In genomic region chr2:134220525-134220924, GRCh38 we compare ENCODE assay signal across 15 cellular contexts. TPM values are rescaled to one million over a fixed set of nuclear protein-coding genes. Genes with fewer than 3 reads are reported as not detected.
DNase-seq lines count a peak whose midpoint lies in the region; ATAC-seq and TF ChIP-seq lines count a peak whose summit lies in the region.
"Had no signal": no experiment of that assay in that cellular context is flagged by ENCODE, and none has a peak within 500 bp of the region (broad histone marks: within the 10 kb centered on the region; RNA-seq: fewer than 3 reads in every experiment).

No MANE protein-coding gene starts in this region.

- no peak for TF ChIP-seq CTCF in HEK293 (tag by site-specific recombination; IDR thresholded peaks at IDR 0.05)
- no peak for TF ChIP-seq CTCF in right atrium auricular region (IDR thresholded peaks at IDR 0.05)
- TF ChIP-seq CTCF in stomach (IDR thresholded peaks at IDR 0.05) = no peak
- TF ChIP-seq CTCF in osteocyte (IDR thresholded peaks at IDR 0.05) = no peak

- H3K4me1 ChIP-seq in HEK293 (ENCODE audit: control insufficient read depth, insufficient read depth, low read length) (no peaks in the 10 kb centered on the region), right atrium auricular region (peaks cover 0 to 61% of the 10 kb centered on the region in 2 donors), stomach (peaks cover 27 to 54% (median 47%) of the 10 kb centered on the region in 4 donors)

- peaks cover 59 to 83% (median 72%) of the 10 kb centered on the region in 3 donors for H3K4me1 Mint-ChIP-seq in T-cell
- H3K4me1 Mint-ChIP-seq in osteocyte (ENCODE audit: unreplicated experiment) = no peaks in the 10 kb centered on the region

- CTCF ChIA-PET in HEK293 (lab: Yijun Ruan, JAX) = interaction anchor here (1.6 to 1.8 kb wide), 3 partner anchors 8 to 103 kb away, joined by 3 to 12 read pairs (median 3); no protein-coding TSS in a partner anchor
- CTCF ChIA-PET in T-cell (lab: Charles Lee) = interaction anchor here (2.0 to 3.0 kb wide), 2 partner anchors 12 to 102 kb away, joined by 9 to 11 read pairs; no protein-coding TSS in a partner anchor

- H3K36me3 Mint-ChIP-seq in T-cell = peaks cover 3% of the 10 kb centered on the region
- H3K36me3 Mint-ChIP-seq in osteocyte (ENCODE audit: unreplicated experiment) = no peaks in the 10 kb centered on the region

- peak; percentile 33 for DNase-seq in Ammon's horn (ENCODE audit: low spot score)
- DNase-seq in T-cell = no peak
- no peak for DNase-seq in right atrium auricular region (ENCODE audit: low spot score)
- DNase-seq in stomach = no peak
- no peak for DNase-seq in osteocyte (ENCODE audit: extremely low spot score, unreplicated experiment)
- DNase-seq: activated naive CD8-positive, alpha-beta T cell treated with anti-CD3 and anti-CD28 coated beads, Interleukin-2, amount 10 ng/mL, durations not matched to agents 7 days and 5 days; colonic mucosa; DND-41; NCI-H2171 treated with DMSO at 0.1 percent for 48 hours; posterior cingulate gyrus; RPMI8226 had no signal

- no peaks in the 10 kb centered on the region for H3K9me3 ChIP-seq in HEK293 (ENCODE audit: control insufficient read depth, insufficient read depth, low read depth, low read length)
- no peaks in the 10 kb centered on the region for H3K9me3 ChIP-seq in right atrium auricular region
- no peaks in the 10 kb centered on the region for H3K9me3 ChIP-seq in stomach
- H3K9me3 ChIP-seq: colonic mucosa had no signal

- 82 to 95% (median 89%) methylated on average over 6 of the region's 6 CpGs for WGBS in stomach, 5 donors

- no peaks in the 10 kb centered on the region for H3K27me3 ChIP-seq in right atrium auricular region
- H3K27me3 ChIP-seq in stomach = no peaks in the 10 kb centered on the region
- H3K27me3 ChIP-seq: colonic mucosa had no signal

- POLR2A ChIA-PET in HEK293 (lab: Yijun Ruan, JAX) (no interaction called here), T-cell (lab: Charles Lee) (interaction anchor here in 1 of 2 donors (0.6 kb wide), 2 partner anchors 68 to 93 kb away, joined by 4 read pairs; no protein-coding TSS in a partner anchor)

- H3K9me3 Mint-ChIP-seq in T-cell (no peaks in the 10 kb centered on the region), osteocyte (ENCODE audit: unreplicated experiment) (no peaks in the 10 kb centered on the region)
- H3K9me3 Mint-ChIP-seq: activated naive CD8-positive, alpha-beta T cell treated with anti-CD3 and anti-CD28 coated beads, Interleukin-2, amount 10 ng/mL, durations not matched to agents 7 days and 5 days had no signal

- H3K4me3 Mint-ChIP-seq in T-cell (peak overlapping the region in 1 of 3 donors; percentile 3), osteocyte (ENCODE audit: unreplicated experiment) (no peak overlapping the region)
- H3K4me3 Mint-ChIP-seq: activated naive CD8-positive, alpha-beta T cell treated with anti-CD3 and anti-CD28 coated beads, Interleukin-2, amount 10 ng/mL, durations not matched to agents 7 days and 5 days had no signal

- ATAC-seq in T-cell (replicated peaks in 1 of 4) (no peak), HG03571 (IDR thresholded peaks at IDR 0.05; ENCODE audit: unreplicated experiment) (no peak), GM18519 (IDR thresholded peaks at IDR 0.05; ENCODE audit: low FRiP score, unreplicated experiment) (no peak)
- ATAC-seq: GM12878 had no signal

- H3K27ac ChIP-seq in HEK293 (ENCODE audit: extremely low read depth, low read depth, low read length) (no peak overlapping the region), right atrium auricular region (peak overlapping the region; percentile 60 to 70), stomach (peak overlapping the region in 2 of 5 donors; percentile 67 to 77)
- H3K27ac ChIP-seq: colonic mucosa had no signal

- intact Hi-C loops in stomach (cut with DNase I; ENCODE audit: low total_unique reads) = no loop called here

- TF ChIP-seq POLR2A in stomach (IDR thresholded peaks at IDR 0.05) = no peak

- H3K27ac Mint-ChIP-seq in T-cell = peak overlapping the region; percentile 40 to 94
- H3K27ac Mint-ChIP-seq in osteocyte (ENCODE audit: unreplicated experiment) = no peak overlapping the region

- H3K36me3 ChIP-seq in HEK293 (ENCODE audit: control insufficient read depth in 2 of 2, insufficient read depth in 1 of 2, low read length in 2 of 2) (no peaks in the 10 kb centered on the region), right atrium auricular region (no peaks in the 10 kb centered on the region), stomach (no peaks in the 10 kb centered on the region)
- H3K36me3 ChIP-seq: colonic mucosa had no signal

- H3K27me3 Mint-ChIP-seq in T-cell (no peaks in the 10 kb centered on the region), osteocyte (ENCODE audit: unreplicated experiment) (no peaks in the 10 kb centered on the region)
- H3K27me3 Mint-ChIP-seq: activated naive CD8-positive, alpha-beta T cell treated with anti-CD3 and anti-CD28 coated beads, Interleukin-2, amount 10 ng/mL, durations not matched to agents 7 days and 5 days had no signal

- no peak overlapping the region for H3K4me3 ChIP-seq in HEK293 (ENCODE audit: low read depth, low read length)
- H3K4me3 ChIP-seq in right atrium auricular region = no peak overlapping the region
- H3K4me3 ChIP-seq in stomach = no peak overlapping the region
- H3K4me3 ChIP-seq: colonic mucosa, GM12878 had no signal

- no peak for TF ChIP-seq EP300 in stomach (IDR thresholded peaks at IDR 0.05)

TF ChIP-seq in HEK293, 187 proteins besides CTCF, POLR2A, EP300 and RAD21:
- TF ChIP-seq ZNF16 (tag by site-specific recombination; IDR thresholded peaks at IDR 0.05; ENCODE audit: low read depth) = no peak
- no peak for TF ChIP-seq ZBTB6 (tag by site-specific recombination; IDR thresholded peaks at IDR 0.05)
- TF ChIP-seq ZBTB17 (tag by site-specific recombination; IDR thresholded peaks at IDR 0.05) = 0 out of 2 replicates have a peak, but pooled peaks have one; percentile 31

RNA-seq across cellular contexts. Expression of gene MGAT5, which starts 33.3 kb away (rescaled TPM):
- 10 to 100 TPM; 61.1 to 94.9 (median 81.8) TPM for total RNA-seq in T-cell
- 10 to 100 TPM; 56.9 to 91.0 TPM for total RNA-seq in right atrium auricular region
- total RNA-seq in stomach = 100 to 1,000 TPM in 1 of 5 donors, 10 to 100 TPM in 4; 35.0 to 125 (median 75.8) TPM
- 1 to 10 TPM; 3.9 to 5.4 (median 4.4) TPM for polyA plus RNA-seq in stomach
- total RNA-seq in osteocyte = 22.6 and 23.8 TPM in 2 replicates
